ENCODE assay signal across 10 cellular contexts in the genomic region with DNA sequence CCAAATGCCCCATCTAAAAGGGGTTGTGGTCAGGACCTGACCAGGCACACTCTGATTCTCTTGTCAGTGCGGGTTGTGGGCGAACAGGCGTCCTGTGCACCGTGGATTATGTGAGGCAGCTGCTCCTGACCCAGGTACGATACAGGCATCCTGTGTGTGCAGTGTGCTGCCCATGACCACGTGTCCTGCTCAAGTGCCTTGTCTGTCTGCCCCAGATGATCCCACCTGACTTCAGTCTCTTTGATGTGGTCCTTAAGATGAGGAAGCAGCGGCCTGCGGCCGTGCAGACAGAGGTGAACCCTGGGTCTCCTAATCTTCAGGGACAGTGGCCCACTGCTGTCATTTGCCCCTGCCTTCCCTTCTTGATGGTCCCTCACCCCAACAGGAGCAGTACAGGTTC. TPM values are rescaled to one million over a fixed set of nuclear protein-coding genes. Genes with fewer than 3 reads are reported as not detected.
DNase-seq lines count a peak whose midpoint lies in the region; ATAC-seq and TF ChIP-seq lines count a peak whose summit lies in the region.
"Had no signal": no experiment of that assay in that cellular context is flagged by ENCODE, and none has a peak within 500 bp of the region (broad histone marks: within the 10 kb centered on the region; RNA-seq: fewer than 3 reads in every experiment).

No MANE protein-coding gene starts in this region.

- H3K9me3 Mint-ChIP-seq in type B pancreatic cell = no peaks in the 10 kb centered on the region

- peaks cover 5% of the 10 kb centered on the region for H3K36me3 Mint-ChIP-seq in type B pancreatic cell

- H3K27me3 Mint-ChIP-seq in type B pancreatic cell = no peaks in the 10 kb centered on the region

- TF ChIP-seq CTCF in type B pancreatic cell (conservative IDR thresholded peaks at IDR 0.05) = no peak

- DNase-seq in stimulated activated CD4-positive, alpha-beta T cell treated with anti-CD3 and anti-CD28 coated beads, Interleukin-12 subunit alpha, Interleukin-12 subunit beta, amount 100 ng/mL, for 48 hours (ENCODE audit: low read depth in 2 of 3, low spot score in 1 of 3) = peak in 2 of 3 donors; percentile 8 to 20
- no peak for DNase-seq in stimulated activated CD4-positive, alpha-beta T cell treated with anti-CD3 and anti-CD28 coated beads, Interleukin-12 subunit alpha, Interleukin-12 subunit beta, amount 100 ng/mL, for 4 hours
- DNase-seq in activated CD4-positive, alpha-beta T cell treated with anti-CD3 and anti-CD28 coated beads, Interleukin-2, amount 50 U/mL, for 1 hour = peak; percentile 28
- no peak for DNase-seq in type B pancreatic cell (ENCODE audit: extremely low spot score, unreplicated experiment)
- DNase-seq in dedifferentiated amniotic fluid mesenchymal stem cell (ENCODE audit: extremely low spot score) = no peak
- no peak for DNase-seq in NCI-H2081 treated with DMSO at 0.1 percent for 48 hours (lab: John Stamatoyannopoulos, UW)
- DNase-seq: dermis blood vessel endothelial cell, NCI-H526 treated with DMSO at 0.1 percent for 48 hours had no signal

- peaks cover 15% of the 10 kb centered on the region for H3K4me1 Mint-ChIP-seq in type B pancreatic cell (ENCODE audit: unreplicated experiment)

- H3K4me3 Mint-ChIP-seq in type B pancreatic cell = peak overlapping the region; percentile 39

- no peak overlapping the region for H3K27ac Mint-ChIP-seq in type B pancreatic cell

- ATAC-seq in esophagus mucosa = peak; percentile 28
- ATAC-seq in GM21825 (IDR thresholded peaks at IDR 0.05; ENCODE audit: unreplicated experiment) = no peak

RNA-seq across cellular contexts. Expression of a gene that starts 14.6 kb away (rescaled TPM):
- total RNA-seq in esophagus mucosa (19.8 TPM), type B pancreatic cell (ENCODE audit: low replicate concordance) (35.8 and 37.5 TPM in 2 replicates)

RNA-seq across cellular contexts. Expression of a gene that starts 27.8 kb away (rescaled TPM):
- total RNA-seq in esophagus mucosa (47.5 TPM), type B pancreatic cell (ENCODE audit: low replicate concordance) (53.6 and 67.0 TPM in 2 replicates)

Comparison
In these comparisons a context has a peak if more than half of its experiments do, and no peak if none do; other contexts are left out.
1. DNase-seq: peak in stimulated activated CD4-positive, alpha-beta T cell treated with anti-CD3 and anti-CD28 coated beads, Interleukin-12 subunit alpha, Interleukin-12 subunit beta, amount 100 ng/mL, for 48 hours (2 of 3) and activated CD4-positive, alpha-beta T cell treated with anti-CD3 and anti-CD28 coated beads, Interleukin-2, amount 50 U/mL, for 1 hour (single experiment); none in stimulated activated CD4-positive, alpha-beta T cell treated with anti-CD3 and anti-CD28 coated beads, Interleukin-12 subunit alpha, Interleukin-12 subunit beta, amount 100 ng/mL, for 4 hours (single experiment), type B pancreatic cell (single experiment), dedifferentiated amniotic fluid mesenchymal stem cell (single experiment) and NCI-H2081 treated with DMSO at 0.1 percent for 48 hours (single experiment).